Comparison of ENCODE assay signal across 9 cellular contexts in genomic region chr12:110687770-110688169, GRCh38. TPM values are rescaled to one million over a fixed set of nuclear protein-coding genes. Genes with fewer than 3 reads are reported as not detected.
DNase-seq lines count a peak whose midpoint lies in the region; ATAC-seq and TF ChIP-seq lines count a peak whose summit lies in the region.
"Had no signal": no experiment of that assay in that cellular context is flagged by ENCODE, and none has a peak within 500 bp of the region (broad histone marks: within the 10 kb centered on the region; RNA-seq: fewer than 3 reads in every experiment).

No MANE protein-coding gene starts in this region.

- no peak for DNase-seq in activated naive CD4-positive, alpha-beta T cell treated with anti-CD3 and anti-CD28 coated beads, Interleukin-2, amount 10 ng/mL, durations not matched to agents 7 days and 5 days
- no peak for DNase-seq in activated naive CD4-positive, alpha-beta T cell treated with anti-CD3 and anti-CD28 coated beads, Interleukin-2, amount 50 U/mL, for 16 hours
- peak; percentile 43 for DNase-seq in OCI-LY7 (ENCODE audit: low spot score)
- no peak for DNase-seq in effector memory CD8-positive, alpha-beta T cell
- DNase-seq in SW 1271 (lab: John Stamatoyannopoulos, UW): no peak
- DNase-seq in uterus: no peak
- DNase-seq: NCI-H748 treated with DMSO at 0.1 percent for 48 hours had no signal

- no peaks in the 10 kb centered on the region for H3K27me3 ChIP-seq in uterus

- H3K4me3 Mint-ChIP-seq in activated naive CD4-positive, alpha-beta T cell treated with anti-CD3 and anti-CD28 coated beads, Interleukin-2, amount 10 ng/mL, durations not matched to agents 7 days and 5 days: peak overlapping the region; percentile 81
- peak overlapping the region; percentile 96 to 97 for H3K4me3 Mint-ChIP-seq in effector memory CD8-positive, alpha-beta T cell
- peak overlapping the region; percentile 94 for H3K4me3 Mint-ChIP-seq in stimulated activated memory B cell treated with anti-CD40 and anti-IgM and Interleukin-4, amounts not matched to agents 10 μg/mL and 1 μg/mL and 100 μg/mL, for 72 hours

- peak overlapping the region; percentile 64 for H3K4me2 ChIP-seq in OCI-LY7 (ENCODE audit: low read length)

- H2AFZ ChIP-seq in OCI-LY7 (ENCODE audit: low read length): no peak overlapping the region; the same call in 1 of the 2 replicates

- peaks cover 16% of the 10 kb centered on the region for H3K27me3 Mint-ChIP-seq in activated naive CD4-positive, alpha-beta T cell treated with anti-CD3 and anti-CD28 coated beads, Interleukin-2, amount 10 ng/mL, durations not matched to agents 7 days and 5 days
- no peaks in the 10 kb centered on the region for H3K27me3 Mint-ChIP-seq in effector memory CD8-positive, alpha-beta T cell
- H3K27me3 Mint-ChIP-seq in stimulated activated memory B cell treated with anti-CD40 and anti-IgM and Interleukin-4, amounts not matched to agents 10 μg/mL and 1 μg/mL and 100 μg/mL, for 72 hours: no peaks in the 10 kb centered on the region

- H3K36me3 ChIP-seq in OCI-LY7 (ENCODE audit: insufficient read depth, low read length): no peaks in the 10 kb centered on the region
- no peaks in the 10 kb centered on the region for H3K36me3 ChIP-seq in uterus

- H4K20me1 ChIP-seq in OCI-LY7 (ENCODE audit: insufficient read depth, low read length): no peaks in the 10 kb centered on the region

- H3K27ac Mint-ChIP-seq in activated naive CD4-positive, alpha-beta T cell treated with anti-CD3 and anti-CD28 coated beads, Interleukin-2, amount 10 ng/mL, durations not matched to agents 7 days and 5 days: peak overlapping the region; percentile 68
- peak overlapping the region in 1 of 2 donors; percentile 33 for H3K27ac Mint-ChIP-seq in effector memory CD8-positive, alpha-beta T cell
- peak overlapping the region; percentile 81 for H3K27ac Mint-ChIP-seq in stimulated activated memory B cell treated with anti-CD40 and anti-IgM and Interleukin-4, amounts not matched to agents 10 μg/mL and 1 μg/mL and 100 μg/mL, for 72 hours

- H3K4me1 Mint-ChIP-seq in activated naive CD4-positive, alpha-beta T cell treated with anti-CD3 and anti-CD28 coated beads, Interleukin-2, amount 10 ng/mL, durations not matched to agents 7 days and 5 days: peaks cover 58% of the 10 kb centered on the region
- H3K4me1 Mint-ChIP-seq in effector memory CD8-positive, alpha-beta T cell (ENCODE audit: low read depth in 2 of 2): peaks cover 23 to 38% of the 10 kb centered on the region in 2 donors
- H3K4me1 Mint-ChIP-seq in stimulated activated memory B cell treated with anti-CD40 and anti-IgM and Interleukin-4, amounts not matched to agents 10 μg/mL and 1 μg/mL and 100 μg/mL, for 72 hours: peaks cover 71% of the 10 kb centered on the region

- TF ChIP-seq CTCF in OCI-LY7 (conservative IDR thresholded peaks at IDR 0.05; ENCODE audit: low read length): no peak
- TF ChIP-seq CTCF in uterus (IDR thresholded peaks at IDR 0.05): no peak

- H3K9me3 ChIP-seq in OCI-LY7 (ENCODE audit: low read length) (no peaks in the 10 kb centered on the region), uterus (no peaks in the 10 kb centered on the region)

- H3K27ac ChIP-seq in OCI-LY7 (ENCODE audit: low read depth, low read length, poor library complexity, severe bottlenecking): no peak overlapping the region
- H3K27ac ChIP-seq in uterus: no peak overlapping the region

- TF ChIP-seq POLR2A in uterus (IDR thresholded peaks at IDR 0.05): no peak

- H3K79me2 ChIP-seq in OCI-LY7 (ENCODE audit: insufficient read depth, low read depth, low read length): no peaks in the 10 kb centered on the region

- intact Hi-C loops in OCI-LY7 (cut with micrococcal nuclease; ENCODE audit: unreplicated experiment) (no loop called here), uterus (cut with DNase I; ENCODE audit: low total_unique reads) (no loop called here)

- BruUV-seq in OCI-LY7 (replicated peaks; lab: Mats Ljungman, UMichigan): no TSS peak

- no peak for ATAC-seq in effector memory CD8-positive, alpha-beta T cell (replicated peaks)
- ATAC-seq in stimulated activated memory B cell treated with anti-CD40 and anti-IgM and Interleukin-4, amounts not matched to agents 10 μg/mL and 1 μg/mL and 100 μg/mL, for 72 hours: peak; percentile 62
- ATAC-seq in GM21515 (IDR thresholded peaks at IDR 0.05; ENCODE audit: unreplicated experiment): no peak

- no peaks in the 10 kb centered on the region for H3K9me2 ChIP-seq in OCI-LY7 (ENCODE audit: insufficient read depth, low read length)

- H3K4me3 ChIP-seq in OCI-LY7 (ENCODE audit: low read depth, low read length, poor library complexity, severe bottlenecking) (peak overlapping the region; percentile 56), uterus (no peak overlapping the region)

- no peaks in the 10 kb centered on the region for H3K9me3 Mint-ChIP-seq in activated naive CD4-positive, alpha-beta T cell treated with anti-CD3 and anti-CD28 coated beads, Interleukin-2, amount 10 ng/mL, durations not matched to agents 7 days and 5 days
- no peaks in the 10 kb centered on the region for H3K9me3 Mint-ChIP-seq in effector memory CD8-positive, alpha-beta T cell
- no peaks in the 10 kb centered on the region for H3K9me3 Mint-ChIP-seq in stimulated activated memory B cell treated with anti-CD40 and anti-IgM and Interleukin-4, amounts not matched to agents 10 μg/mL and 1 μg/mL and 100 μg/mL, for 72 hours

- CTCF ChIA-PET in activated naive CD4-positive, alpha-beta T cell treated with anti-CD3 and anti-CD28 coated beads, Interleukin-2, amount 10 ng/mL, durations not matched to agents 7 days and 5 days (lab: Charles Lee): interaction anchor here (0.9 kb wide), 1 partner anchor 10 kb away, joined by 3 read pairs; no protein-coding TSS in a partner anchor
- CTCF ChIA-PET in OCI-LY7 (lab: Charles Lee; ENCODE audit: unreplicated experiment): no interaction called here

- POLR2A ChIA-PET in OCI-LY7 (lab: Charles Lee): no interaction called here

- peaks cover 32% of the 10 kb centered on the region for H3K36me3 Mint-ChIP-seq in activated naive CD4-positive, alpha-beta T cell treated with anti-CD3 and anti-CD28 coated beads, Interleukin-2, amount 10 ng/mL, durations not matched to agents 7 days and 5 days
- peaks cover 8% of the 10 kb centered on the region for H3K36me3 Mint-ChIP-seq in effector memory CD8-positive, alpha-beta T cell (ENCODE audit: insufficient read depth)
- peaks cover 49% of the 10 kb centered on the region for H3K36me3 Mint-ChIP-seq in stimulated activated memory B cell treated with anti-CD40 and anti-IgM and Interleukin-4, amounts not matched to agents 10 μg/mL and 1 μg/mL and 100 μg/mL, for 72 hours

- peaks cover 54% of the 10 kb centered on the region for H3K4me1 ChIP-seq in OCI-LY7 (ENCODE audit: insufficient read depth, low read length, poor library complexity, severe bottlenecking)
- no peaks in the 10 kb centered on the region for H3K4me1 ChIP-seq in uterus

RNA-seq across cellular contexts. Expression of gene HVCN1, which starts 1.1 kb away (rescaled TPM):
- 6.4 and 9.3 TPM in 2 replicates for total RNA-seq in OCI-LY7 (2014; rRNA removed; shearing (Covaris generic))
- total RNA-seq in OCI-LY7 (2022) (4.5 and 4.9 TPM in 2 replicates), uterus (10 to 100 TPM in 3 of 4 donors, 1 to 10 TPM in 1; 3.8 to 18.1 (median 14.0) TPM)

RNA-seq across cellular contexts. Expression of gene PPP1CC, which starts 54.9 kb away (rescaled TPM):
- total RNA-seq in OCI-LY7 (2014; rRNA removed; shearing (Covaris generic)): 140 and 146 TPM in 2 replicates
- 264 and 275 TPM in 2 replicates for total RNA-seq in OCI-LY7 (2022)
- total RNA-seq in uterus: 100 to 1,000 TPM; 110 to 224 (median 134) TPM
